ENCODE assay signal across 16 cellular contexts in the genomic region with DNA sequence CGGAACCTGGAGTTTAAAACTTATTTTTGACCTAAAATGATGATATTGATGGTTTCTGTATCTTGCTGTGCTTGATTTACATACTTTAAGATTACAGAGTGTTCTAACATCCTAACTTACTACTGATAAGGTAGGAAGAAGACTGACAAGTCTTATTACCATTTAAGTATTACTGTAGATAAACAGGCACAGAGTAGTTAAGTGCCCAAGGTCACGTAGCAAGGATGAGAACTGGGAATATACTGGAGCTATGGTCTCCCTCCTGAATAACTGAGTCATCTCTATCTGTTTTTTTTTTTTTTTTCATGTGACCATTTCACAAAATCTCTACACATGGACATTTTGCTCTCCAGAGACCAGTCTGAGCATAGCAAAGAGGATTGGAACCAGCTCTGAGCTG.
"Had no signal": no experiment of that assay in that cellular context is flagged by ENCODE, and none has a peak within 500 bp of the region (broad histone marks: within the 10 kb centered on the region; RNA-seq: fewer than 3 reads in every experiment).

No MANE protein-coding gene starts in this region.

- H3K4me1 ChIP-seq: colonic mucosa, thyroid gland had no signal

- H3K4me3 ChIP-seq: colonic mucosa, gastrocnemius medialis, mucosa of descending colon, suprapubic skin, thyroid gland had no signal

- H3K27me3 ChIP-seq: colonic mucosa, gastrocnemius medialis, heart right ventricle, neutrophil, suprapubic skin, thyroid gland had no signal

- H3K27ac ChIP-seq: colonic mucosa, gastrocnemius medialis, neutrophil, suprapubic skin, thyroid gland had no signal

- H3K9me3 ChIP-seq: colonic mucosa, gastrocnemius medialis, mucosa of descending colon, neutrophil, suprapubic skin, thyroid gland had no signal

- DNase-seq: colonic mucosa; effector CD4-positive, alpha-beta T cell; endodermal cell; erythroblast; kidney glomerular epithelial cell; mammary epithelial cell; mucosa of descending colon; naive thymus-derived CD8-positive, alpha-beta T cell; small intestine; stimulated activated CD4-positive, alpha-beta T cell treated with anti-CD3 and anti-CD28 coated beads, Interleukin-2, amount 100 ng/mL, for 48 hours; stimulated activated naive CD4-positive, alpha-beta T cell treated with Interleukin-2 at 50 U/mL for 16 hours; thyroid gland had no signal

- ATAC-seq: mucosa of descending colon; naive thymus-derived CD8-positive, alpha-beta T cell had no signal

- H3K36me3 ChIP-seq: colonic mucosa, gastrocnemius medialis, heart right ventricle, neutrophil, suprapubic skin, thyroid gland had no signal
